In the genomic region with DNA sequence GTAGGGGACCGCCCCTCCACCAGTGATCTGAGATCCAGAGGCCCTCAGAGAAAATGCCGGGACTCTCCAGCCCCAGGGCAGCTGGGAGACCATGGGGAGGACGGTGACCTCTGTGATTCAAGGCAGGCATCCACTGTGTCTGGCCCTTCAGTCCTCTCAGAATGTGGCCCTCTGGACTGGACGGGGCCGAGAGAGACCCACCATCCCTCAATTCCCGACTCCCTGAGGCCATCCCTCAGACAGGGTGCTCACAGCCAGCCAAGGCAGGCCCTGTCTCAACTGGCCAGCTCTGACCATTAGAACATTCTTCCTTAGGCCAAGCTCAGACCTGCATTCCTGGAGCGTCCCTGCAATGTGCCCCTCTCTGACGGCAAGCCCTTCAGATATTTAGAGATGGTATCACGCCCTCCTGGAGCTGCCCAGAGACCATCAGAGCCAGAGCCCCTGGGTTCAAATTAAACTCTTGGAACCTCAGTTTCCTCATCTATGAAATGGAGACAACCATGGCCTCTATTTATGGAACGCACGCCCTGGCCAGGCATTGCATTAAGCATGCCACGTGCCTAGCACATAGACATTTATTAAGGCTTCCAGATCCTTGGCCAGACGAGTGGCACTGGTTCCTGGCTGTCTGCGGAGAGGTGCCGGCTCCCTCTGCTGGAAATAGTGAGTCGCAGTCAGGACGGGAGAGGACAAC, we compare ENCODE assay signal across 1 cellular context.
A peak's percentile ranks its signal among the peaks of the same experiment; 100 is the strongest.
TF ChIP-seq lines count a peak whose summit lies in the region.

No MANE protein-coding gene starts in this region.

TF ChIP-seq in K562, 482 proteins besides CTCF, POLR2A, EP300 and RAD21 (continued from another document and continues in another):
- TF ChIP-seq, protein P1, sequence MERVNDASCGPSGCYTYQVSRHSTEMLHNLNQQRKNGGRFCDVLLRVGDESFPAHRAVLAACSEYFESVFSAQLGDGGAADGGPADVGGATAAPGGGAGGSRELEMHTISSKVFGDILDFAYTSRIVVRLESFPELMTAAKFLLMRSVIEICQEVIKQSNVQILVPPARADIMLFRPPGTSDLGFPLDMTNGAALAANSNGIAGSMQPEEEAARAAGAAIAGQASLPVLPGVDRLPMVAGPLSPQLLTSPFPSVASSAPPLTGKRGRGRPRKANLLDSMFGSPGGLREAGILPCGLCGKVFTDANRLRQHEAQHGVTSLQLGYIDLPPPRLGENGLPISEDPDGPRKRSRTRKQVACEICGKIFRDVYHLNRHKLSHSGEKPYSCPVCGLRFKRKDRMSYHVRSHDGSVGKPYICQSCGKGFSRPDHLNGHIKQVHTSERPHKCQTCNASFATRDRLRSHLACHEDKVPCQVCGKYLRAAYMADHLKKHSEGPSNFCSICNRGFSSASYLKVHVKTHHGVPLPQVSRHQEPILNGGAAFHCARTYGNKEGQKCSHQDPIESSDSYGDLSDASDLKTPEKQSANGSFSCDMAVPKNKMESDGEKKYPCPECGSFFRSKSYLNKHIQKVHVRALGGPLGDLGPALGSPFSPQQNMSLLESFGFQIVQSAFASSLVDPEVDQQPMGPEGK (CRISPR knock-in tag; IDR thresholded peaks at IDR 0.05; ENCODE audit: borderline replicate concordance), result no peak
- TF ChIP-seq, protein P2, sequence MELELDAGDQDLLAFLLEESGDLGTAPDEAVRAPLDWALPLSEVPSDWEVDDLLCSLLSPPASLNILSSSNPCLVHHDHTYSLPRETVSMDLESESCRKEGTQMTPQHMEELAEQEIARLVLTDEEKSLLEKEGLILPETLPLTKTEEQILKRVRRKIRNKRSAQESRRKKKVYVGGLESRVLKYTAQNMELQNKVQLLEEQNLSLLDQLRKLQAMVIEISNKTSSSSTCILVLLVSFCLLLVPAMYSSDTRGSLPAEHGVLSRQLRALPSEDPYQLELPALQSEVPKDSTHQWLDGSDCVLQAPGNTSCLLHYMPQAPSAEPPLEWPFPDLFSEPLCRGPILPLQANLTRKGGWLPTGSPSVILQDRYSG (tag; conservative IDR thresholded peaks at IDR 0.05; ENCODE audit: low read depth), result no peak
- TF ChIP-seq, protein P3, sequence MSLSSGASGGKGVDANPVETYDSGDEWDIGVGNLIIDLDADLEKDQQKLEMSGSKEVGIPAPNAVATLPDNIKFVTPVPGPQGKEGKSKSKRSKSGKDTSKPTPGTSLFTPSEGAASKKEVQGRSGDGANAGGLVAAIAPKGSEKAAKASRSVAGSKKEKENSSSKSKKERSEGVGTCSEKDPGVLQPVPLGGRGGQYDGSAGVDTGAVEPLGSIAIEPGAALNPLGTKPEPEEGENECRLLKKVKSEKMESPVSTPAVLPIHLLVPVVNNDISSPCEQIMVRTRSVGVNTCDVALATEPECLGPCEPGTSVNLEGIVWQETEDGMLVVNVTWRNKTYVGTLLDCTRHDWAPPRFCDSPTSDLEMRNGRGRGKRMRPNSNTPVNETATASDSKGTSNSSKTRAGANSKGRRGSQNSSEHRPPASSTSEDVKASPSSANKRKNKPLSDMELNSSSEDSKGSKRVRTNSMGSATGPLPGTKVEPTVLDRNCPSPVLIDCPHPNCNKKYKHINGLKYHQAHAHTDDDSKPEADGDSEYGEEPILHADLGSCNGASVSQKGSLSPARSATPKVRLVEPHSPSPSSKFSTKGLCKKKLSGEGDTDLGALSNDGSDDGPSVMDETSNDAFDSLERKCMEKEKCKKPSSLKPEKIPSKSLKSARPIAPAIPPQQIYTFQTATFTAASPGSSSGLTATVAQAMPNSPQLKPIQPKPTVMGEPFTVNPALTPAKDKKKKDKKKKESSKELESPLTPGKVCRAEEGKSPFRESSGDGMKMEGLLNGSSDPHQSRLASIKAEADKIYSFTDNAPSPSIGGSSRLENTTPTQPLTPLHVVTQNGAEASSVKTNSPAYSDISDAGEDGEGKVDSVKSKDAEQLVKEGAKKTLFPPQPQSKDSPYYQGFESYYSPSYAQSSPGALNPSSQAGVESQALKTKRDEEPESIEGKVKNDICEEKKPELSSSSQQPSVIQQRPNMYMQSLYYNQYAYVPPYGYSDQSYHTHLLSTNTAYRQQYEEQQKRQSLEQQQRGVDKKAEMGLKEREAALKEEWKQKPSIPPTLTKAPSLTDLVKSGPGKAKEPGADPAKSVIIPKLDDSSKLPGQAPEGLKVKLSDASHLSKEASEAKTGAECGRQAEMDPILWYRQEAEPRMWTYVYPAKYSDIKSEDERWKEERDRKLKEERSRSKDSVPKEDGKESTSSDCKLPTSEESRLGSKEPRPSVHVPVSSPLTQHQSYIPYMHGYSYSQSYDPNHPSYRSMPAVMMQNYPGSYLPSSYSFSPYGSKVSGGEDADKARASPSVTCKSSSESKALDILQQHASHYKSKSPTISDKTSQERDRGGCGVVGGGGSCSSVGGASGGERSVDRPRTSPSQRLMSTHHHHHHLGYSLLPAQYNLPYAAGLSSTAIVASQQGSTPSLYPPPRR (CRISPR knock-in tag; IDR thresholded peaks at IDR 0.05; ENCODE audit: borderline replicate concordance), result no peak
- TF ChIP-seq TAF15 (IDR thresholded peaks at IDR 0.05; ENCODE audit: low read depth, low read length), result no peak
- no peak for TF ChIP-seq ZNF224 (CRISPR knock-in tag; IDR thresholded peaks at IDR 0.05)
- TF ChIP-seq ZNF134 (CRISPR knock-in tag; conservative IDR thresholded peaks at IDR 0.05), result 0 out of 2 replicates have a peak, but pooled peaks have one; percentile 46
- TF ChIP-seq SMARCA5 (IDR thresholded peaks at IDR 0.05), result no peak
- TF ChIP-seq ZNF785 (CRISPR knock-in tag; IDR thresholded peaks at IDR 0.05), result no peak
- no peak for TF ChIP-seq ZNF274 (IDR thresholded peaks at IDR 0.05; ENCODE audit: borderline replicate concordance, low read depth, low read length)
- TF ChIP-seq ATF7 (IDR thresholded peaks at IDR 0.05), result peak; percentile 39; the same call in 1 of the 2 replicates
- no peak for TF ChIP-seq SLC30A9 (CRISPR knock-in tag; IDR thresholded peaks at IDR 0.05)
- TF ChIP-seq, protein P4, sequence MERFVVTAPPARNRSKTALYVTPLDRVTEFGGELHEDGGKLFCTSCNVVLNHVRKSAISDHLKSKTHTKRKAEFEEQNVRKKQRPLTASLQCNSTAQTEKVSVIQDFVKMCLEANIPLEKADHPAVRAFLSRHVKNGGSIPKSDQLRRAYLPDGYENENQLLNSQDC (CRISPR knock-in tag; IDR thresholded peaks at IDR 0.05), result no peak
- TF ChIP-seq ZNF239 (CRISPR knock-in tag; IDR thresholded peaks at IDR 0.05), result peak; percentile 25; the same call in 1 of the 2 replicates
- TF ChIP-seq SAFB (IDR thresholded peaks at IDR 0.05; ENCODE audit: borderline replicate concordance, low read depth, low read length), result no peak
- TF ChIP-seq TBL1XR1 (IDR thresholded peaks at IDR 0.05; ENCODE audit: low read length in 2 of 2), result 0 out of 4 replicates have a peak, but pooled peaks of 1 of the 2 experiments have one; percentile 28
- no peak for TF ChIP-seq HDAC1 (IDR thresholded peaks at IDR 0.05)
- TF ChIP-seq DPF2 (IDR thresholded peaks at IDR 0.05), result no peak; the same call in 1 of the 2 replicates
- TF ChIP-seq MCM3 (IDR thresholded peaks at IDR 0.05), result no peak
- peak; percentile 99 for TF ChIP-seq ARID2 (IDR thresholded peaks at IDR 0.05)
- no peak for TF ChIP-seq ZNF830 (CRISPR knock-in tag; IDR thresholded peaks at IDR 0.05)
- TF ChIP-seq, protein P5, sequence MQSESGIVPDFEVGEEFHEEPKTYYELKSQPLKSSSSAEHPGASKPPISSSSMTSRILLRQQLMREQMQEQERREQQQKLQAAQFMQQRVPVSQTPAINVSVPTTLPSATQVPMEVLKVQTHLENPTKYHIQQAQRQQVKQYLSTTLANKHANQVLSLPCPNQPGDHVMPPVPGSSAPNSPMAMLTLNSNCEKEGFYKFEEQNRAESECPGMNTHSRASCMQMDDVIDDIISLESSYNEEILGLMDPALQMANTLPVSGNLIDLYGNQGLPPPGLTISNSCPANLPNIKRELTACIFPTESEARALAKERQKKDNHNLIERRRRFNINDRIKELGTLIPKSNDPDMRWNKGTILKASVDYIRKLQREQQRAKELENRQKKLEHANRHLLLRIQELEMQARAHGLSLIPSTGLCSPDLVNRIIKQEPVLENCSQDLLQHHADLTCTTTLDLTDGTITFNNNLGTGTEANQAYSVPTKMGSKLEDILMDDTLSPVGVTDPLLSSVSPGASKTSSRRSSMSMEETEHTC (IDR thresholded peaks at IDR 0.05), result no peak
- TF ChIP-seq KAT2B (IDR thresholded peaks at IDR 0.05; ENCODE audit: low read depth, low read length), result no peak
- peak; percentile 50; the same call in 1 of the 2 replicates for TF ChIP-seq KLF1 (tag; IDR thresholded peaks at IDR 0.05)
- peak; percentile 32; the same call in 1 of the 2 replicates for TF ChIP-seq KLF16 (IDR thresholded peaks at IDR 0.05)
- TF ChIP-seq, protein P6, sequence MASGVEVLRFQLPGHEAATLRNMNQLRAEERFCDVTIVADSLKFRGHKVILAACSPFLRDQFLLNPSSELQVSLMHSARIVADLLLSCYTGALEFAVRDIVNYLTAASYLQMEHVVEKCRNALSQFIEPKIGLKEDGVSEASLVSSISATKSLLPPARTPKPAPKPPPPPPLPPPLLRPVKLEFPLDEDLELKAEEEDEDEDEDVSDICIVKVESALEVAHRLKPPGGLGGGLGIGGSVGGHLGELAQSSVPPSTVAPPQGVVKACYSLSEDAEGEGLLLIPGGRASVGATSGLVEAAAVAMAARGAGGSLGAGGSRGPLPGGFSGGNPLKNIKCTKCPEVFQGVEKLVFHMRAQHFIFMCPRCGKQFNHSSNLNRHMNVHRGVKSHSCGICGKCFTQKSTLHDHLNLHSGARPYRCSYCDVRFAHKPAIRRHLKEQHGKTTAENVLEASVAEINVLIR (CRISPR knock-in tag; IDR thresholded peaks at IDR 0.05), result 0 out of 2 replicates have a peak, but pooled peaks have one; percentile 27
- TF ChIP-seq, protein P7, sequence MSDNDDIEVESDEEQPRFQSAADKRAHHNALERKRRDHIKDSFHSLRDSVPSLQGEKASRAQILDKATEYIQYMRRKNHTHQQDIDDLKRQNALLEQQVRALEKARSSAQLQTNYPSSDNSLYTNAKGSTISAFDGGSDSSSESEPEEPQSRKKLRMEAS (CRISPR knock-in tag; IDR thresholded peaks at IDR 0.05), result peak; percentile 93
- no peak for TF ChIP-seq SRSF3 (IDR thresholded peaks at IDR 0.05; ENCODE audit: insufficient read depth, low read length)
- no peak for TF ChIP-seq RUNX1 (IDR thresholded peaks at IDR 0.05; ENCODE audit: low read depth)
- TF ChIP-seq ZNF175 (CRISPR knock-in tag; IDR thresholded peaks at IDR 0.05; ENCODE audit: low read depth), result no peak
- no peak for TF ChIP-seq CREBBP (IDR thresholded peaks at IDR 0.05; ENCODE audit: low read depth, low read length)
- no peak; the same call in 1 of the 2 replicates for TF ChIP-seq ZFP1 (CRISPR knock-in tag; IDR thresholded peaks at IDR 0.05)
- TF ChIP-seq ERF (CRISPR knock-in tag; IDR thresholded peaks at IDR 0.05), result 0 out of 2 replicates have a peak, but pooled peaks have one; percentile 58
- TF ChIP-seq, protein P8, sequence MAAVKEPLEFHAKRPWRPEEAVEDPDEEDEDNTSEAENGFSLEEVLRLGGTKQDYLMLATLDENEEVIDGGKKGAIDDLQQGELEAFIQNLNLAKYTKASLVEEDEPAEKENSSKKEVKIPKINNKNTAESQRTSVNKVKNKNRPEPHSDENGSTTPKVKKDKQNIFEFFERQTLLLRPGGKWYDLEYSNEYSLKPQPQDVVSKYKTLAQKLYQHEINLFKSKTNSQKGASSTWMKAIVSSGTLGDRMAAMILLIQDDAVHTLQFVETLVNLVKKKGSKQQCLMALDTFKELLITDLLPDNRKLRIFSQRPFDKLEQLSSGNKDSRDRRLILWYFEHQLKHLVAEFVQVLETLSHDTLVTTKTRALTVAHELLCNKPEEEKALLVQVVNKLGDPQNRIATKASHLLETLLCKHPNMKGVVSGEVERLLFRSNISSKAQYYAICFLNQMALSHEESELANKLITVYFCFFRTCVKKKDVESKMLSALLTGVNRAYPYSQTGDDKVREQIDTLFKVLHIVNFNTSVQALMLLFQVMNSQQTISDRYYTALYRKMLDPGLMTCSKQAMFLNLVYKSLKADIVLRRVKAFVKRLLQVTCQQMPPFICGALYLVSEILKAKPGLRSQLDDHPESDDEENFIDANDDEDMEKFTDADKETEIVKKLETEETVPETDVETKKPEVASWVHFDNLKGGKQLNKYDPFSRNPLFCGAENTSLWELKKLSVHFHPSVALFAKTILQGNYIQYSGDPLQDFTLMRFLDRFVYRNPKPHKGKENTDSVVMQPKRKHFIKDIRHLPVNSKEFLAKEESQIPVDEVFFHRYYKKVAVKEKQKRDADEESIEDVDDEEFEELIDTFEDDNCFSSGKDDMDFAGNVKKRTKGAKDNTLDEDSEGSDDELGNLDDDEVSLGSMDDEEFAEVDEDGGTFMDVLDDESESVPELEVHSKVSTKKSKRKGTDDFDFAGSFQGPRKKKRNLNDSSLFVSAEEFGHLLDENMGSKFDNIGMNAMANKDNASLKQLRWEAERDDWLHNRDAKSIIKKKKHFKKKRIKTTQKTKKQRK (IDR thresholded peaks at IDR 0.05; ENCODE audit: borderline replicate concordance, low read depth, low read length), result no peak
- TF ChIP-seq POLR2H (tag; IDR thresholded peaks at IDR 0.05; ENCODE audit: low read depth), result no peak
- no peak for TF ChIP-seq ZBTB7A (IDR thresholded peaks at IDR 0.05; ENCODE audit: borderline replicate concordance, control insufficient read depth, low read depth, low read length)
- no peak for TF ChIP-seq ZNF311 (CRISPR knock-in tag; IDR thresholded peaks at IDR 0.05)
- no peak for TF ChIP-seq NFXL1 (CRISPR knock-in tag; IDR thresholded peaks at IDR 0.05)
- TF ChIP-seq ZNF696 (CRISPR knock-in tag; conservative IDR thresholded peaks at IDR 0.05), result no peak
- TF ChIP-seq, protein P9, sequence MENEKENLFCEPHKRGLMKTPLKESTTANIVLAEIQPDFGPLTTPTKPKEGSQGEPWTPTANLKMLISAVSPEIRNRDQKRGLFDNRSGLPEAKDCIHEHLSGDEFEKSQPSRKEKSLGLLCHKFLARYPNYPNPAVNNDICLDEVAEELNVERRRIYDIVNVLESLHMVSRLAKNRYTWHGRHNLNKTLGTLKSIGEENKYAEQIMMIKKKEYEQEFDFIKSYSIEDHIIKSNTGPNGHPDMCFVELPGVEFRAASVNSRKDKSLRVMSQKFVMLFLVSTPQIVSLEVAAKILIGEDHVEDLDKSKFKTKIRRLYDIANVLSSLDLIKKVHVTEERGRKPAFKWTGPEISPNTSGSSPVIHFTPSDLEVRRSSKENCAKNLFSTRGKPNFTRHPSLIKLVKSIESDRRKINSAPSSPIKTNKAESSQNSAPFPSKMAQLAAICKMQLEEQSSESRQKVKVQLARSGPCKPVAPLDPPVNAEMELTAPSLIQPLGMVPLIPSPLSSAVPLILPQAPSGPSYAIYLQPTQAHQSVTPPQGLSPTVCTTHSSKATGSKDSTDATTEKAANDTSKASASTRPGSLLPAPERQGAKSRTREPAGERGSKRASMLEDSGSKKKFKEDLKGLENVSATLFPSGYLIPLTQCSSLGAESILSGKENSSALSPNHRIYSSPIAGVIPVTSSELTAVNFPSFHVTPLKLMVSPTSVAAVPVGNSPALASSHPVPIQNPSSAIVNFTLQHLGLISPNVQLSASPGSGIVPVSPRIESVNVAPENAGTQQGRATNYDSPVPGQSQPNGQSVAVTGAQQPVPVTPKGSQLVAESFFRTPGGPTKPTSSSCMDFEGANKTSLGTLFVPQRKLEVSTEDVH (IDR thresholded peaks at IDR 0.05; ENCODE audit: low read depth, partially characterized antibody), result peak; percentile 35
- TF ChIP-seq FIP1L1 (IDR thresholded peaks at IDR 0.05; ENCODE audit: low read depth, low read length, poor library complexity, severe bottlenecking), result no peak
- TF ChIP-seq PRPF4 (IDR thresholded peaks at IDR 0.05; ENCODE audit: insufficient read depth, low read depth, low read length, poor library complexity, severe bottlenecking), result no peak
- no peak for TF ChIP-seq RFX7 (CRISPR knock-in tag; IDR thresholded peaks at IDR 0.05)
- 0 out of 2 replicates have a peak, but pooled peaks have one; percentile 63 for TF ChIP-seq ZNF212 (CRISPR knock-in tag; IDR thresholded peaks at IDR 0.05)
- TF ChIP-seq PTRF (tag; IDR thresholded peaks at IDR 0.05), result no peak
